Comparison of ENCODE assay signal across 8 cellular contexts in genomic region chr1:204410764-204411450, GRCh38. TPM values are rescaled to one million over a fixed set of nuclear protein-coding genes. Genes with fewer than 3 reads are reported as not detected.
DNase-seq lines count a peak whose midpoint lies in the region; TF ChIP-seq lines count a peak whose summit lies in the region.

No MANE protein-coding gene starts in this region.

- H3K4me3 Mint-ChIP-seq in nephron progenitor cell, result peak overlapping the region; percentile 96

- DNase-seq in activated CD4-positive, alpha-beta T cell treated with anti-CD3 and anti-CD28 coated beads for 4 hours, result peak; percentile 22 to 29
- DNase-seq in activated CD4-positive, alpha-beta T cell treated with anti-CD3 and anti-CD28 coated beads for 1 hour, result no peak
- peak in 1 of 2 experiments; percentile 52 for DNase-seq in HAP-1 (ENCODE audit: low spot score in 2 of 2)
- DNase-seq in MG63, result peak; percentile 57
- DNase-seq in activated T-cell treated with anti-CD3 and anti-CD28 coated beads for 48 hours (ENCODE audit: low read depth), result peak; percentile 40
- DNase-seq in fibroblast of peridontal ligament (ENCODE audit: extremely low read depth), result peak; percentile 64
- DNase-seq in nephron progenitor cell, result peak; percentile 55
- no peak for DNase-seq in GM13976 (ENCODE audit: low spot score)

- in situ Hi-C loops in HAP-1 (cut with MboI; ENCODE audit: low sequenced_read_pairs) (no loop called here), GM13976 (cut with MboI; ENCODE audit: low sequenced_read_pairs, unreplicated experiment) (no loop called here)

- peak overlapping the region; percentile 93 for H3K4me3 ChIP-seq in HAP-1
- peak overlapping the region; percentile 91 for H3K4me3 ChIP-seq in MG63

- no peaks in the 10 kb centered on the region for H3K9me3 ChIP-seq in HAP-1
- no peaks in the 10 kb centered on the region for H3K9me3 ChIP-seq in MG63

- peaks cover 39% of the 10 kb centered on the region for H3K4me1 Mint-ChIP-seq in nephron progenitor cell

- H3K27me3 ChIP-seq in HAP-1 (ENCODE audit: low read depth), result no peaks in the 10 kb centered on the region
- H3K27me3 ChIP-seq in MG63, result no peaks in the 10 kb centered on the region

- H3K36me3 ChIP-seq in HAP-1 (replicated peaks) (peaks cover 14% of the 10 kb centered on the region), MG63 (peaks cover 50% of the 10 kb centered on the region)

- TF ChIP-seq CTCF in nephron progenitor cell (IDR thresholded peaks at IDR 0.05) (no peak), GM13976 (IDR thresholded peaks at IDR 0.05; ENCODE audit: borderline replicate concordance, control extremely low read depth, extremely low read depth, insufficient read depth, missing control alignments) (no peak)

- H3K9me3 Mint-ChIP-seq in nephron progenitor cell, result no peaks in the 10 kb centered on the region

- H3K36me3 Mint-ChIP-seq in nephron progenitor cell (ENCODE audit: low read depth), result peaks cover 4% of the 10 kb centered on the region

- no peaks in the 10 kb centered on the region for H3K27me3 Mint-ChIP-seq in nephron progenitor cell (ENCODE audit: low read depth, poor library complexity)

- H3K4me1 ChIP-seq in HAP-1, result peaks cover 8% of the 10 kb centered on the region

- peak overlapping the region; percentile 99 for H3K27ac Mint-ChIP-seq in nephron progenitor cell

RNA-seq across cellular contexts. Expression of gene PPP1R15B, which starts 0.7 kb away (rescaled TPM):
- 35.0 and 36.8 TPM in 2 replicates for total RNA-seq in MG63 (2014; rRNA removed; shearing (Covaris generic); ENCODE audit: low replicate concordance)

RNA-seq across cellular contexts. Expression of gene PLEKHA6, which starts 51.2 kb away (rescaled TPM):
- total RNA-seq in MG63 (2014; rRNA removed; shearing (Covaris generic); ENCODE audit: low replicate concordance), result not detected in 2 replicates

Comparison
In these comparisons a context has a peak if more than half of its experiments do, and no peak if none do; other contexts are left out.
1. DNase-seq: peak in activated CD4-positive, alpha-beta T cell treated with anti-CD3 and anti-CD28 coated beads for 4 hours (2 of 2), MG63 (single experiment), activated T-cell treated with anti-CD3 and anti-CD28 coated beads for 48 hours (single experiment), fibroblast of peridontal ligament (single experiment) and nephron progenitor cell (single experiment); none in activated CD4-positive, alpha-beta T cell treated with anti-CD3 and anti-CD28 coated beads for 1 hour (single experiment) and GM13976 (single experiment).